16 cellular contexts compared by ENCODE assay signal in the genomic region with DNA sequence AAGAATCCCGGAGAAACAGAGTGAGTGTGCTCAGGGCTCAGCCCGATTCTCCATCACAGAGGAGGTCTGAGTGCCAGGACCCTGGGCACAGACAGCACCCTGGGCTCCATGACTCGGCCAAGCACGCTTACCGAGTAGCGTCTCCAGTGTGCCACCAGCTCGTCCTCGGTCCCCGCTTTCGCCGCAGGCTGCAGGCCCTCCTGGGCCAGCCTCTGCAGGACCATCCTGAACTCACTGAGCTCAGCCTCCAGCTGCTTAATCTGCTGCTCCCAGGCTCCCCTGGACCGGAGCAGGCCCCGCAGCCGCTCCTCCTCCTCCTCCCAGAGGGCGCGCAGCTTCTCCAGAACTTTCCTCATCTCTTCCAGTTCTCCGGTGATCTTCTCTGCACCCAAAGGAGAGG.
DNase-seq lines count a peak whose midpoint lies in the region; ATAC-seq lines count a peak whose summit lies in the region.
"Had no signal": no experiment of that assay in that cellular context is flagged by ENCODE, and none has a peak within 500 bp of the region (broad histone marks: within the 10 kb centered on the region; RNA-seq: fewer than 3 reads in every experiment).

No MANE protein-coding gene starts in this region.

- peaks cover 99% of the 10 kb centered on the region for H3K4me1 ChIP-seq in BLaER1
- H3K4me1 ChIP-seq in BLaER1 treated with 17β-estradiol and CSF1 and Interleukin-3, amounts not matched to agents 10 nM and 100 nM: peaks cover 22 to 99% (median 78%) of the 10 kb centered on the region in 10 experiments
- H3K4me1 ChIP-seq: HAP-1 had no signal

- no peaks in the 10 kb centered on the region for H3K27me3 ChIP-seq in BLaER1
- no peaks in the 10 kb centered on the region for H3K27me3 ChIP-seq in BLaER1 treated with 17β-estradiol and CSF1 and Interleukin-3, amounts not matched to agents 10 nM and 100 nM
- H3K27me3 ChIP-seq: BE2C had no signal

- H3K4me1 Mint-ChIP-seq in memory B cell: peaks cover 8% of the 10 kb centered on the region
- no peaks in the 10 kb centered on the region for H3K4me1 Mint-ChIP-seq in stimulated activated effector memory CD8-positive, alpha-beta T cell treated with anti-CD3 and anti-CD28 coated beads, Interleukin-12 subunit alpha, Interleukin-12 subunit beta, amount 100 ng/mL, for 72 hours
- H3K4me1 Mint-ChIP-seq: CD14-positive monocyte had no signal

- no peaks in the 10 kb centered on the region for H3K9me3 ChIP-seq in BLaER1
- H3K9me3 ChIP-seq in BLaER1 treated with 17β-estradiol and CSF1 and Interleukin-3, amounts not matched to agents 10 nM and 100 nM (replicated peaks in 1 of 11): no peaks in the 10 kb centered on the region
- H3K9me3 ChIP-seq: BE2C, HAP-1 had no signal

- no peak for ATAC-seq in memory B cell (ENCODE audit: low read depth)
- ATAC-seq in stimulated activated effector memory CD8-positive, alpha-beta T cell treated with anti-CD3 and anti-CD28 coated beads, Interleukin-12 subunit alpha, Interleukin-12 subunit beta, amount 100 ng/mL, for 72 hours: no peak
- ATAC-seq: HepG2 had no signal

- H3K9me3 Mint-ChIP-seq in memory B cell: no peaks in the 10 kb centered on the region
- no peaks in the 10 kb centered on the region for H3K9me3 Mint-ChIP-seq in stimulated activated effector memory CD8-positive, alpha-beta T cell treated with anti-CD3 and anti-CD28 coated beads, Interleukin-12 subunit alpha, Interleukin-12 subunit beta, amount 100 ng/mL, for 72 hours
- H3K9me3 Mint-ChIP-seq: CD4-positive, alpha-beta memory T cell; IgD-negative memory B cell had no signal

- no peak overlapping the region; the same call in 1 of the 2 replicates for H3K9ac ChIP-seq in BLaER1
- H3K9ac ChIP-seq in BLaER1 treated with 17β-estradiol and CSF1 and Interleukin-3, amounts not matched to agents 10 nM and 100 nM: peak overlapping the region in 2 of 11 experiments; percentile 27 to 36; a peak in 2 of 22 replicates

- peak overlapping the region; percentile 62 for H3K27ac ChIP-seq in BLaER1
- H3K27ac ChIP-seq in BLaER1 treated with 17β-estradiol and CSF1 and Interleukin-3, amounts not matched to agents 10 nM and 100 nM: peak overlapping the region in 7 of 11 experiments; percentile 2 to 59 (median 23); a peak in 12 of 22 replicates

- peaks cover 98% of the 10 kb centered on the region for H3K36me3 ChIP-seq in BLaER1
- peaks cover 62 to 99% (median 96%) of the 10 kb centered on the region in 11 experiments for H3K36me3 ChIP-seq in BLaER1 treated with 17β-estradiol and CSF1 and Interleukin-3, amounts not matched to agents 10 nM and 100 nM
- H3K36me3 ChIP-seq: BE2C, HAP-1 had no signal

- H3K4me3 ChIP-seq in BLaER1: no peak overlapping the region
- H3K4me3 ChIP-seq in BLaER1 treated with 17β-estradiol and CSF1 and Interleukin-3, amounts not matched to agents 10 nM and 100 nM: no peak overlapping the region
- H3K4me3 ChIP-seq: HAP-1 had no signal

- peak overlapping the region; percentile 42 for H3K4me2 ChIP-seq in BLaER1
- peak overlapping the region in 7 of 11 experiments; percentile 2 to 60 (median 17); a peak in 5 of 22 replicates for H3K4me2 ChIP-seq in BLaER1 treated with 17β-estradiol and CSF1 and Interleukin-3, amounts not matched to agents 10 nM and 100 nM

- DNase-seq in memory B cell (ENCODE audit: low spot score in 2 of 2) (no peak), midbrain (lab: John Stamatoyannopoulos, UW) (no peak), amygdala (lab: John Stamatoyannopoulos, UW) (no peak)
- no peak for DNase-seq in stimulated activated effector memory CD8-positive, alpha-beta T cell treated with anti-CD3 and anti-CD28 coated beads, Interleukin-12 subunit alpha, Interleukin-12 subunit beta, amount 100 ng/mL, for 72 hours (ENCODE audit: low spot score in 2 of 2)
- DNase-seq: ACHN; BE2C; CD4-positive, alpha-beta memory T cell; DMS153; DMS79 treated with DMSO at 0.1 percent for 48 hours; GF-D8 had no signal

- peaks cover 20% of the 10 kb centered on the region for H3K36me3 Mint-ChIP-seq in memory B cell
- peaks cover 98% of the 10 kb centered on the region for H3K36me3 Mint-ChIP-seq in stimulated activated effector memory CD8-positive, alpha-beta T cell treated with anti-CD3 and anti-CD28 coated beads, Interleukin-12 subunit alpha, Interleukin-12 subunit beta, amount 100 ng/mL, for 72 hours

- no peak overlapping the region for H3K4me3 Mint-ChIP-seq in memory B cell
- no peak overlapping the region for H3K4me3 Mint-ChIP-seq in stimulated activated effector memory CD8-positive, alpha-beta T cell treated with anti-CD3 and anti-CD28 coated beads, Interleukin-12 subunit alpha, Interleukin-12 subunit beta, amount 100 ng/mL, for 72 hours
- H3K4me3 Mint-ChIP-seq: CD14-positive monocyte; CD4-positive, alpha-beta memory T cell; IgD-negative memory B cell had no signal

- no peaks in the 10 kb centered on the region for H3K27me3 Mint-ChIP-seq in memory B cell
- H3K27me3 Mint-ChIP-seq: CD4-positive, alpha-beta memory T cell; IgD-negative memory B cell had no signal

- H3K27ac Mint-ChIP-seq in memory B cell: peak overlapping the region; percentile 45
- peak overlapping the region; percentile 74 for H3K27ac Mint-ChIP-seq in stimulated activated effector memory CD8-positive, alpha-beta T cell treated with anti-CD3 and anti-CD28 coated beads, Interleukin-12 subunit alpha, Interleukin-12 subunit beta, amount 100 ng/mL, for 72 hours

- peaks cover 37% of the 10 kb centered on the region for H4K20me1 ChIP-seq in BLaER1
- peaks cover 0 to 30% (median 0%) of the 10 kb centered on the region in 11 experiments; a peak in 4 of 22 replicates for H4K20me1 ChIP-seq in BLaER1 treated with 17β-estradiol and CSF1 and Interleukin-3, amounts not matched to agents 10 nM and 100 nM
